ENCODE assay signal across 10 cellular contexts in genomic region chr7:72183835-72184234, GRCh38.
DNase-seq lines count a peak whose midpoint lies in the region; TF ChIP-seq lines count a peak whose summit lies in the region.
"Had no signal": no experiment of that assay in that cellular context is flagged by ENCODE, and none has a peak within 500 bp of the region (broad histone marks: within the 10 kb centered on the region; RNA-seq: fewer than 3 reads in every experiment).

No MANE protein-coding gene starts in this region.

- peaks cover 0 to 6% of the 10 kb centered on the region in 2 experiments; a peak in 1 of 4 replicates for H3K4me1 Mint-ChIP-seq in H9

- H3K4me3 ChIP-seq in SJCRH30 (no peak overlapping the region), transverse colon (no peak overlapping the region)
- H3K4me3 ChIP-seq: MG63 had no signal

- no peaks in the 10 kb centered on the region; a peak in 1 of 5 replicates for H3K9me3 Mint-ChIP-seq in H9

- no peaks in the 10 kb centered on the region for H3K27me3 Mint-ChIP-seq in H9 (ENCODE audit: low read depth)

- H3K27ac Mint-ChIP-seq in H9, result no peak overlapping the region

- no peaks in the 10 kb centered on the region for H3K36me3 Mint-ChIP-seq in H9 (ENCODE audit: insufficient read depth in 1 of 3, low read depth in 3 of 3)

- no peaks in the 10 kb centered on the region for H3K79me1 ChIP-seq in H9 (ENCODE audit: insufficient read depth, low read depth, low read length, poor library complexity, severe bottlenecking)

- WGBS in H9 (ENCODE audit: extremely low coverage, insufficient read length, low lambda C conversion rate), result no CpG with 5 or more reads among the region's 9 CpGs
- WGBS in transverse colon (ENCODE audit: low coverage in 1 of 2), 2 donors, result 78 to 97% methylated on average over 5 to 9 of the region's 9 CpGs

- H3K23ac ChIP-seq in H9 (ENCODE audit: insufficient read length, low read depth, low read length), result no peak overlapping the region

- no peak overlapping the region for H3K27ac ChIP-seq in H9 (ENCODE audit: insufficient read length, low read depth, low read length)
- no peak overlapping the region for H3K27ac ChIP-seq in SJCRH30
- H3K27ac ChIP-seq in transverse colon, result no peak overlapping the region
- H3K27ac ChIP-seq: neutrophil had no signal

- H2AK5ac ChIP-seq in H9 (ENCODE audit: insufficient read length, low read length), result no peak overlapping the region

- H2BK20ac ChIP-seq in H9 (ENCODE audit: low read depth, low read length, poor library complexity, severe bottlenecking), result no peak overlapping the region

- H3K4me1 ChIP-seq in H9 (ENCODE audit: insufficient read depth, low read length) (no peaks in the 10 kb centered on the region), SJCRH30 (no peaks in the 10 kb centered on the region), transverse colon (no peaks in the 10 kb centered on the region)

- H3K27me3 ChIP-seq in H9 (ENCODE audit: insufficient read depth, low read length), result no peaks in the 10 kb centered on the region
- H3K27me3 ChIP-seq in SJCRH30, result no peaks in the 10 kb centered on the region
- H3K27me3 ChIP-seq in transverse colon, result no peaks in the 10 kb centered on the region
- H3K27me3 ChIP-seq: MG63, neutrophil had no signal

- H3K56ac ChIP-seq in H9 (ENCODE audit: insufficient read length, low read depth, low read length), result no peak overlapping the region

- H3K9me3 ChIP-seq in H9 (ENCODE audit: control insufficient read depth, low read depth, low read length) (no peaks in the 10 kb centered on the region), SJCRH30 (replicated peaks) (no peaks in the 10 kb centered on the region; the same call in 1 of the 2 replicates), transverse colon (no peaks in the 10 kb centered on the region)
- H3K9me3 ChIP-seq: MG63, neutrophil had no signal

- no peak overlapping the region for H2AFZ ChIP-seq in H9 (ENCODE audit: low read length)

- intact Hi-C loops in transverse colon (cut with DNase I; ENCODE audit: low total_unique reads), result no loop called here

- no peak for TF ChIP-seq POLR2A in transverse colon (IDR thresholded peaks at IDR 0.05)

- no peak overlapping the region for H2BK5ac ChIP-seq in H9 (ENCODE audit: insufficient read length, low read length)

- H3K36me3 ChIP-seq in SJCRH30 (no peaks in the 10 kb centered on the region), transverse colon (no peaks in the 10 kb centered on the region)
- H3K36me3 ChIP-seq: MG63, neutrophil had no signal

- TF ChIP-seq CTCF in H9 (conservative IDR thresholded peaks at IDR 0.05) (peak; percentile 68), transverse colon (IDR thresholded peaks at IDR 0.05) (peak in 2 of 5 experiments; percentile 3 to 9)

- H3K9ac ChIP-seq in H9 (ENCODE audit: extremely low read depth, insufficient read length, low read length), result no peak overlapping the region

- no peak overlapping the region for H3K18ac ChIP-seq in H9 (ENCODE audit: insufficient read length, low read depth, low read length)

- H3K4me2 ChIP-seq in H9 (ENCODE audit: insufficient read depth, insufficient read length, low read length), result no peak overlapping the region

- no peak overlapping the region for H3K4me3 Mint-ChIP-seq in H9

- H3T11ph ChIP-seq in H9 (ENCODE audit: low read length), result no peak overlapping the region

- peak; percentile 28 for DNase-seq in NCI-H146 (lab: John Stamatoyannopoulos, UW)
- DNase-seq in NCI-H146 treated with DMSO at 0.1 percent for 48 hours (lab: John Stamatoyannopoulos, UW; ENCODE audit: unreplicated experiment), result no peak
- DNase-seq in H9, result no peak
- peak; percentile 14 to 54 for DNase-seq in SJCRH30
- DNase-seq in left kidney (ENCODE audit: low read depth, low spot score), result peak; percentile 12
- no peak for DNase-seq in transverse colon
- DNase-seq in glomerular visceral epithelial cell (ENCODE audit: extremely low spot score), result no peak
- no peak for DNase-seq in dedifferentiated amniotic fluid mesenchymal stem cell (ENCODE audit: extremely low spot score)
- DNase-seq: MG63 had no signal

- H4K5ac ChIP-seq in H9 (ENCODE audit: insufficient read length, low read depth, low read length), result no peak overlapping the region

- in situ Hi-C loops in transverse colon (cut with MboI; ENCODE audit: low pct_ligation_motif_present in 1 of 4, low pct_unique_long_range_greater_than_20kb in 1 of 4, low sequenced_read_pairs in 3 of 4), result no loop called here

- H4K8ac ChIP-seq in H9 (replicated peaks; ENCODE audit: insufficient read length, low read depth, low read length), result no peak overlapping the region

- H2BK15ac ChIP-seq in H9 (ENCODE audit: low read depth, low read length), result no peak overlapping the region

- H3K79me2 ChIP-seq in H9 (ENCODE audit: insufficient read depth, low read length), result no peaks in the 10 kb centered on the region

- H4K91ac ChIP-seq in H9 (ENCODE audit: insufficient read length, low read depth, low read length), result no peak overlapping the region

- no peak overlapping the region for H2BK12ac ChIP-seq in H9 (ENCODE audit: insufficient read length, low read depth, low read length)

- no peak for TF ChIP-seq EP300 in transverse colon (IDR thresholded peaks at IDR 0.05; ENCODE audit: low read depth)

- no peak overlapping the region for H3K14ac ChIP-seq in H9 (ENCODE audit: insufficient read depth, low read length)

- H3K4ac ChIP-seq in H9 (ENCODE audit: low read depth, low read length), result no peak overlapping the region

- no peak overlapping the region for H2BK120ac ChIP-seq in H9 (ENCODE audit: low read depth, low read length, poor library complexity, severe bottlenecking)

- H4K20me1 ChIP-seq in H9 (ENCODE audit: control insufficient read depth, insufficient read depth, insufficient read length), result no peaks in the 10 kb centered on the region

- H3K23me2 ChIP-seq in H9 (ENCODE audit: insufficient read length, low read depth, low read length, poor library complexity, severe bottlenecking), result no peaks in the 10 kb centered on the region

Comparison
In these comparisons a context has a peak if more than half of its experiments do, and no peak if none do; other contexts are left out.
1. DNase-seq: peak in NCI-H146 (single experiment), SJCRH30 (2 of 2) and left kidney (single experiment); none in NCI-H146 treated with DMSO at 0.1 percent for 48 hours (single experiment), H9 (single experiment), transverse colon (single experiment), glomerular visceral epithelial cell (single experiment) and dedifferentiated amniotic fluid mesenchymal stem cell (single experiment).